In the genomic region with DNA sequence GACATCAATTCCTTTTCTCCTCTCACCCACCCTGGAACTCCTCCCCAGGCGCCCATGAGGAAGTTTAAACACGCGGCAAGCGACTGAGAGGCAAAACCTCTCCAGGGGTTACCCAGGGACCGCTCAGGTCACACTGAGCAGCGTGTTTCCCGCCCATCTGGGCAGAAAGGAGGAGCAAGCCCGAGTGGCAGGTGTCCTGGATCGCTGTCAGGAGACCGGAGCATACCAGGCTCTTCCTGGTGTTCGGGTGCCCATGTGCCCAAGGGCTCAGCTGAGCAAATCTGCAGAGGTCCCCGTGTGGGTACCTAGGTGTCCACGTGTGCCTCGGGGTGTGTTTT, we compare ENCODE assay signal across 8 cellular contexts. TPM values are rescaled to one million over a fixed set of nuclear protein-coding genes. Genes with fewer than 3 reads are reported as not detected.
A peak's percentile ranks its signal among the peaks of the same experiment; 100 is the strongest.
DNase-seq lines count a peak whose midpoint lies in the region; ATAC-seq, FAIRE-seq and TF ChIP-seq lines count a peak whose summit lies in the region.

No MANE protein-coding gene starts in this region.

- TF ChIP-seq POLR2A in H1 (IDR thresholded peaks at IDR 0.05; ENCODE audit: control extremely low read depth in 1 of 2, low read depth in 2 of 2, low read length in 2 of 2) (no peak), thyroid gland (IDR thresholded peaks at IDR 0.05) (no peak)

- H3K23me2 ChIP-seq in H1 (ENCODE audit: low read depth, low read length): peaks cover 4% of the 10 kb centered on the region; the same call in 1 of the 2 replicates

- no peak overlapping the region for H2AK5ac ChIP-seq in H1 (ENCODE audit: low read depth, low read length)

- H3K79me2 ChIP-seq in GM23338 (replicated peaks; ENCODE audit: insufficient read depth) (peaks cover 6% of the 10 kb centered on the region), SK-N-SH (ENCODE audit: insufficient read depth) (no peaks in the 10 kb centered on the region), H1 (ENCODE audit: control insufficient read depth in 1 of 2, insufficient read depth in 2 of 2, low read length in 2 of 2) (0 out of 4 replicates have a peak, but pooled peaks cover 0 to 2% of the 10 kb centered on the region in 2 experiments)

- peak overlapping the region; percentile 62 for H3K9ac ChIP-seq in SK-N-SH
- H3K9ac ChIP-seq in H1 (replicated peaks in 1 of 4; ENCODE audit: extremely low read depth in 1 of 4, low read depth in 3 of 4, low read length in 3 of 4): peak overlapping the region; percentile 58 to 73 (median 62)
- H3K9ac ChIP-seq in muscle layer of colon (ENCODE audit: low read length): peak overlapping the region; percentile 64

- H2AFZ ChIP-seq in GM23338 (peak overlapping the region; percentile 97), SK-N-SH (ENCODE audit: low read depth) (peak overlapping the region; percentile 90), H1 (ENCODE audit: low read length) (peak overlapping the region; percentile 91)

- POLR2A ChIA-PET in SK-N-SH (lab: Yijun Ruan, JAX): interaction anchor here (0.6 to 2.8 kb wide), 10 partner anchors 15 to 301 kb away, joined by 3 to 36 read pairs (median 4); partner anchors contain the start of genes CDR2L, GGA3, GRB2 and MIF4GD
- POLR2A ChIA-PET in H1 (lab: Charles Lee; ENCODE audit: partially characterized antibody): interaction anchor here (0.6 to 2.4 kb wide), 13 partner anchors 10 to 134 kb away, joined by 3 to 12 read pairs (median 4); partner anchors contain the start of genes GGA3, JPT1, MIF4GD and MRPS7

- H3K9me2 ChIP-seq in GM23338 (ENCODE audit: insufficient read depth) (no peaks in the 10 kb centered on the region), SK-N-SH (no peaks in the 10 kb centered on the region)

- 4% methylated on average over 14 of the region's 14 CpGs for WGBS in SK-N-SH (ENCODE audit: low lambda C conversion rate)
- WGBS in H1 (ENCODE audit: extremely low coverage in 1 of 2, insufficient coverage in 1 of 2, insufficient read length in 1 of 2, insufficient replicate concordance in 2 of 2, low coverage in 1 of 2, low lambda C conversion rate in 2 of 2, missing lambda C conversion rate in 1 of 2), 2 experiments: 3% methylated on average over 11 of the region's 14 CpGs; no CpG with 5 or more reads in 1 of the 2 experiments
- 1 to 2% methylated on average over 9 to 10 of the region's 14 CpGs for WGBS in thyroid gland, 2 donors

- DNase-seq in GF-D8 (lab: John Stamatoyannopoulos, UW): peak; percentile 22
- DNase-seq in GM23338 (ENCODE audit: low spot score): peak; percentile 72
- DNase-seq in Kasumi-1 (lab: John Stamatoyannopoulos, UW): peak; percentile 68
- no peak for DNase-seq in SK-N-SH
- DNase-seq in H1 (ENCODE audit: low read depth in 1 of 2, low spot score in 2 of 2): peak in 1 of 2 experiments; percentile 69
- peak; percentile 69 for DNase-seq in thyroid gland
- DNase-seq in OCI-M2 (lab: John Stamatoyannopoulos, UW; ENCODE audit: unreplicated experiment): no peak

- peak overlapping the region; percentile 72 for H3K4ac ChIP-seq in H1 (replicated peaks; ENCODE audit: insufficient read length, low read depth, low read length)

- H3K4me3 Mint-ChIP-seq in GM23338: peak overlapping the region; percentile 89

- H3K56ac ChIP-seq in H1 (replicated peaks; ENCODE audit: insufficient read length, low read depth, low read length): no peak overlapping the region

- peak; percentile 59 for ATAC-seq in GM23338

- no peaks in the 10 kb centered on the region; the same call in 1 of the 2 replicates for H3K79me1 ChIP-seq in H1 (ENCODE audit: low read depth, low read length)

- H4K5ac ChIP-seq in H1 (ENCODE audit: insufficient read length, low read depth, low read length): peak overlapping the region; percentile 31

- peaks cover 6% of the 10 kb centered on the region for H3K27me3 Mint-ChIP-seq in GM23338 (ENCODE audit: insufficient read depth, low read depth, poor library complexity)

- intact Hi-C loops in thyroid gland (cut with DNase I): no loop called here

- TF ChIP-seq RAD21 in SK-N-SH (IDR thresholded peaks at IDR 0.05; ENCODE audit: low read length): no peak
- TF ChIP-seq RAD21 in H1 (IDR thresholded peaks at IDR 0.05 in 1 of 2, conservative IDR thresholded peaks at IDR 0.05 in 1 of 2; ENCODE audit: low read depth in 2 of 2, low read length in 2 of 2): no peak

- H3K4me2 ChIP-seq in GM23338 (peak overlapping the region; percentile 89), SK-N-SH (peak overlapping the region; percentile 87), H1 (ENCODE audit: insufficient read depth in 1 of 2, low read depth in 2 of 2, low read length in 2 of 2) (peak overlapping the region; percentile 64 to 80)

- H4K20me1 ChIP-seq in GM23338 (replicated peaks; ENCODE audit: insufficient read depth) (no peaks in the 10 kb centered on the region), SK-N-SH (ENCODE audit: insufficient read depth) (no peaks in the 10 kb centered on the region), H1 (replicated peaks in 1 of 2; ENCODE audit: control insufficient read depth in 1 of 2, insufficient read depth in 2 of 2, low read length in 2 of 2) (peaks cover 0 to 3% of the 10 kb centered on the region in 2 experiments)

- peaks cover 14% of the 10 kb centered on the region; the same call in 2 of the 3 replicates for H3K36me3 Mint-ChIP-seq in GM23338 (ENCODE audit: low read depth)

- no peak overlapping the region; the same call in 1 of the 2 replicates for H3K18ac ChIP-seq in H1 (ENCODE audit: extremely low read depth, low read length)

- H3K9me3 ChIP-seq in SK-N-SH (no peaks in the 10 kb centered on the region), H1 (ENCODE audit: insufficient read depth in 2 of 2, low read depth in 1 of 2, low read length in 1 of 2) (no peaks in the 10 kb centered on the region), muscle layer of colon (ENCODE audit: low read length) (no peaks in the 10 kb centered on the region), thyroid gland (no peaks in the 10 kb centered on the region)

- peak overlapping the region; percentile 88 for H3K4me3 ChIP-seq in GM23338
- peak overlapping the region; percentile 68 to 80 for H3K4me3 ChIP-seq in SK-N-SH (ENCODE audit: low read depth in 2 of 2, low read length in 1 of 2)
- H3K4me3 ChIP-seq in H1 (ENCODE audit: extremely low read depth in 1 of 4, insufficient read depth in 2 of 4, low read depth in 3 of 4, low read length in 4 of 4): peak overlapping the region; percentile 77 to 94 (median 82)
- peak overlapping the region; percentile 81 to 98 for H3K4me3 ChIP-seq in muscle layer of colon (ENCODE audit: low read depth in 1 of 2, low read length in 2 of 2)
- peak overlapping the region; percentile 16 to 75 (median 39) for H3K4me3 ChIP-seq in thyroid gland (replicated peaks in 1 of 3)

- peaks cover 5% of the 10 kb centered on the region for H3K4me1 ChIP-seq in GM23338 (ENCODE audit: insufficient read depth)
- peaks cover 4 to 5% of the 10 kb centered on the region in 2 experiments; a peak in 2 of 4 replicates for H3K4me1 ChIP-seq in SK-N-SH (ENCODE audit: control insufficient read depth in 1 of 2, insufficient read depth in 2 of 2, low read depth in 1 of 2, low read length in 1 of 2)
- H3K4me1 ChIP-seq in H1 (replicated peaks in 1 of 4; ENCODE audit: control insufficient read depth in 3 of 4, insufficient read depth in 4 of 4, low read length in 3 of 4): no peaks in the 10 kb centered on the region; a peak in 3 of 7 replicates
- peaks cover 8% of the 10 kb centered on the region for H3K4me1 ChIP-seq in muscle layer of colon (ENCODE audit: insufficient read depth, low read length)
- peaks cover 0 to 6% of the 10 kb centered on the region in 2 donors for H3K4me1 ChIP-seq in thyroid gland

- no peak overlapping the region for H2BK15ac ChIP-seq in H1 (ENCODE audit: low read length)

- H4K8ac ChIP-seq in H1 (ENCODE audit: extremely low read depth, insufficient read depth, low read length): 0 out of 2 replicates have a peak overlapping the region, but pooled peaks have one; percentile 92

- H3F3A ChIP-seq in GM23338 (replicated peaks; ENCODE audit: low read depth) (peaks cover 7% of the 10 kb centered on the region; the same call in 1 of the 2 replicates), SK-N-SH (replicated peaks; ENCODE audit: insufficient read depth) (peaks cover 4% of the 10 kb centered on the region)

- no peak overlapping the region for H2BK20ac ChIP-seq in H1 (ENCODE audit: low read length)

- H2BK120ac ChIP-seq in H1 (replicated peaks; ENCODE audit: low read depth, low read length): no peak overlapping the region

- no peak overlapping the region for H3K23ac ChIP-seq in H1 (ENCODE audit: insufficient read length)

- H4K91ac ChIP-seq in H1 (replicated peaks; ENCODE audit: insufficient read length, low read length): no peak overlapping the region

- no peak for FAIRE-seq in H1 (lab: Jason Lieb, UNC)

- no peak overlapping the region for H3K27ac Mint-ChIP-seq in GM23338

- no peaks in the 10 kb centered on the region for H3K27me3 ChIP-seq in GM23338 (ENCODE audit: insufficient read depth)
- H3K27me3 ChIP-seq in SK-N-SH (ENCODE audit: insufficient read depth): no peaks in the 10 kb centered on the region
- no peaks in the 10 kb centered on the region; a peak in 2 of 7 replicates for H3K27me3 ChIP-seq in H1 (replicated peaks in 1 of 4; ENCODE audit: control insufficient read depth in 3 of 4, extremely low read depth in 1 of 4, insufficient read depth in 3 of 4, low read length in 3 of 4)
- H3K27me3 ChIP-seq in muscle layer of colon (ENCODE audit: control insufficient read depth in 1 of 2, insufficient read depth in 2 of 2, low read length in 2 of 2): no peaks in the 10 kb centered on the region
- no peaks in the 10 kb centered on the region for H3K27me3 ChIP-seq in thyroid gland

- H2BK5ac ChIP-seq in H1 (ENCODE audit: low read depth, low read length): 0 out of 2 replicates have a peak overlapping the region, but pooled peaks have one; percentile 49

- TF ChIP-seq EP300 in SK-N-SH (IDR thresholded peaks at IDR 0.05; ENCODE audit: borderline replicate concordance in 1 of 2, low read depth in 1 of 2, low read length in 1 of 2) (no peak), H1 (IDR thresholded peaks at IDR 0.05; ENCODE audit: borderline replicate concordance in 1 of 2, low read depth in 2 of 2, low read length in 2 of 2) (no peak)

- peaks cover 4% of the 10 kb centered on the region for H3K4me1 Mint-ChIP-seq in GM23338

- H2BK12ac ChIP-seq in H1 (ENCODE audit: low read depth, low read length): no peak overlapping the region

- H3K27ac ChIP-seq in GM23338 (ENCODE audit: low read depth): 0 out of 2 replicates have a peak overlapping the region, but pooled peaks have one; percentile 4
- peak overlapping the region in 1 of 2 experiments; percentile 18; a peak in 2 of 4 replicates for H3K27ac ChIP-seq in SK-N-SH (ENCODE audit: low read depth in 2 of 2, low read length in 1 of 2)
- H3K27ac ChIP-seq in H1 (ENCODE audit: low read depth, low read length): no peak overlapping the region
- peak overlapping the region; percentile 59 for H3K27ac ChIP-seq in muscle layer of colon (ENCODE audit: low read depth, low read length)
- peak overlapping the region in 2 of 3 donors; percentile 64 to 84 for H3K27ac ChIP-seq in thyroid gland

- H3K36me3 ChIP-seq in GM23338 (ENCODE audit: insufficient read depth) (no peaks in the 10 kb centered on the region), SK-N-SH (replicated peaks in 1 of 2; ENCODE audit: control insufficient read depth in 1 of 2, insufficient read depth in 2 of 2, low read length in 1 of 2) (peaks cover 0 to 4% of the 10 kb centered on the region in 2 experiments), H1 (ENCODE audit: control insufficient read depth in 2 of 4, insufficient read depth in 4 of 4, low read length in 3 of 4) (peaks cover 3 to 7% (median 5%) of the 10 kb centered on the region in 4 experiments; a peak in 3 of 8 replicates), muscle layer of colon (ENCODE audit: insufficient read depth, low read length) (peaks cover 15% of the 10 kb centered on the region), thyroid gland (no peaks in the 10 kb centered on the region)

- no peaks in the 10 kb centered on the region for H3K9me3 Mint-ChIP-seq in GM23338

- CTCF ChIA-PET in SK-N-SH (lab: Yijun Ruan, JAX) (interaction anchor here (0.6 to 7.3 kb wide), 22 partner anchors 9 to 461 kb away, joined by 3 to 83 read pairs (median 4); partner anchors contain the start of genes GGA3, GRB2, MIF4GD and MRPS7), H1 (lab: Charles Lee; ENCODE audit: partially characterized antibody) (interaction anchor here (0.5 to 1.8 kb wide), 31 partner anchors 9 to 228 kb away, joined by 3 to 16 read pairs (median 4); partner anchors contain the start of genes GGA3, MIF4GD, MRPS7 and TSEN54)

- no peak overlapping the region for H3K14ac ChIP-seq in H1 (ENCODE audit: insufficient read length)

- TF ChIP-seq CTCF in GM23338 (conservative IDR thresholded peaks at IDR 0.05; ENCODE audit: low read depth in 2 of 2) (no peak), SK-N-SH (IDR thresholded peaks at IDR 0.05) (no peak), H1 (IDR thresholded peaks at IDR 0.05; ENCODE audit: control extremely low read depth in 1 of 3, insufficient read depth in 1 of 3, low read depth in 1 of 3, low read length in 3 of 3) (no peak), thyroid gland (IDR thresholded peaks at IDR 0.05) (no peak)

RNA-seq across cellular contexts. Expression of gene SLC25A19, which starts 0.5 kb away (rescaled TPM):
- 16.3 and 22.4 TPM in 2 replicates for total RNA-seq in GM23338 (2014; rRNA removed; shearing (Covaris generic))
- polyA plus RNA-seq in GM23338 (2016; fragmentation: Nextera tagmentation; extraction: Ambion mirVana): 17.9 and 19.4 TPM in 2 replicates
- polyA plus RNA-seq in SK-N-SH (2012; rRNA removed): 11.7 and 13.2 TPM in 2 replicates
- polyA plus RNA-seq in SK-N-SH (2012; cell fraction: cytosol; rRNA removed): 7.0 and 10.2 TPM in 2 replicates
- polyA plus RNA-seq in SK-N-SH (2012; cell fraction: nucleus; rRNA removed): 14.6 and 19.1 TPM in 2 replicates
- total RNA-seq in H1 (2021; fragmentation: NEBNext Ultra II Directional; extraction: Animal tissue kit (Norgen Biotek cat#: 25700)): 28.6 and 33.3 TPM in 2 replicates
- polyA plus RNA-seq in H1 (2011; rRNA removed): 32.6 and 34.2 TPM in 2 replicates
- 28.9 TPM for polyA plus RNA-seq in H1 (2011; cell fraction: cytosol; rRNA removed)
- polyA plus RNA-seq in H1 (2011; cell fraction: nucleus; rRNA removed): 28.4 TPM
- 18.5 to 29.1 TPM (median 25.6 TPM) in 4 replicates for polyA plus RNA-seq in H1 (2012, experiment 1 of 2)
- polyA plus RNA-seq in H1 (2012, experiment 2 of 2): 29.7 TPM
- polyA plus RNA-seq in H1 (2013, experiment 1 of 2): 26.5 TPM
- polyA plus RNA-seq in H1 (2013, experiment 2 of 2): 25.1 TPM
- polyA minus RNA-seq in H1 (2011; rRNA and poly(A)+ RNA removed): 19.6 and 21.1 TPM in 2 replicates
- polyA minus RNA-seq in H1 (2011; cell fraction: cytosol; rRNA and poly(A)+ RNA removed): 10.9 TPM
- 18.0 TPM for polyA minus RNA-seq in H1 (2011; cell fraction: nucleus; rRNA and poly(A)+ RNA removed)
- 10 to 100 TPM in 3 of 4 donors, 1 to 10 TPM in 1; 2.1 to 14.3 (median 12.7) TPM for total RNA-seq in thyroid gland

RNA-seq across cellular contexts. Expression of gene MIF4GD, which starts 17.7 kb away (rescaled TPM):
- 15.5 and 15.9 TPM in 2 replicates for total RNA-seq in GM23338 (2014; rRNA removed; shearing (Covaris generic))
- polyA plus RNA-seq in GM23338 (2016; fragmentation: Nextera tagmentation; extraction: Ambion mirVana) (9.4 and 11.3 TPM in 2 replicates), SK-N-SH (2012; rRNA removed) (65.4 and 70.0 TPM in 2 replicates), H1 (2011; rRNA removed) (51.1 and 60.6 TPM in 2 replicates)
- 43.0 and 58.4 TPM in 2 replicates for polyA plus RNA-seq in SK-N-SH (2012; cell fraction: cytosol; rRNA removed)
- polyA plus RNA-seq in SK-N-SH (2012; cell fraction: nucleus; rRNA removed): 41.0 and 49.6 TPM in 2 replicates
- total RNA-seq in H1 (2021; fragmentation: NEBNext Ultra II Directional; extraction: Animal tissue kit (Norgen Biotek cat#: 25700)): 16.1 and 17.5 TPM in 2 replicates
- polyA plus RNA-seq in H1 (2011; cell fraction: cytosol; rRNA removed): 50.3 TPM
- 38.8 TPM for polyA plus RNA-seq in H1 (2011; cell fraction: nucleus; rRNA removed)
- 18.3 to 30.8 TPM (median 24.5 TPM) in 4 replicates for polyA plus RNA-seq in H1 (2012, experiment 1 of 2)
- 29.7 TPM for polyA plus RNA-seq in H1 (2012, experiment 2 of 2)
- 18.4 TPM for polyA plus RNA-seq in H1 (2013, experiment 1 of 2)
- polyA plus RNA-seq in H1 (2013, experiment 2 of 2): 18.0 TPM
- 29.5 and 38.8 TPM in 2 replicates for polyA minus RNA-seq in H1 (2011; rRNA and poly(A)+ RNA removed)
- 10.4 TPM for polyA minus RNA-seq in H1 (2011; cell fraction: cytosol; rRNA and poly(A)+ RNA removed)
- 13.0 TPM for polyA minus RNA-seq in H1 (2011; cell fraction: nucleus; rRNA and poly(A)+ RNA removed)
- 10 to 100 TPM; 17.7 to 31.1 (median 23.0) TPM for total RNA-seq in thyroid gland

RNA-seq across cellular contexts. Expression of gene MRPS7, which starts 27.1 kb away (rescaled TPM):
- 60.6 and 72.8 TPM in 2 replicates for total RNA-seq in GM23338 (2014; rRNA removed; shearing (Covaris generic))
- 104 and 114 TPM in 2 replicates for polyA plus RNA-seq in GM23338 (2016; fragmentation: Nextera tagmentation; extraction: Ambion mirVana)
- polyA plus RNA-seq in SK-N-SH (2012; rRNA removed): 82.8 and 90.4 TPM in 2 replicates
- polyA plus RNA-seq in SK-N-SH (2012; cell fraction: cytosol; rRNA removed): 77.5 and 82.2 TPM in 2 replicates
- 74.4 and 85.5 TPM in 2 replicates for polyA plus RNA-seq in SK-N-SH (2012; cell fraction: nucleus; rRNA removed)
- 75.5 and 79.4 TPM in 2 replicates for total RNA-seq in H1 (2021; fragmentation: NEBNext Ultra II Directional; extraction: Animal tissue kit (Norgen Biotek cat#: 25700))
- polyA plus RNA-seq in H1 (2011; rRNA removed): 53.9 and 63.4 TPM in 2 replicates
- polyA plus RNA-seq in H1 (2011; cell fraction: cytosol; rRNA removed): 88.1 TPM
- polyA plus RNA-seq in H1 (2011; cell fraction: nucleus; rRNA removed): 48.6 TPM
- 85.8 to 103 TPM (median 95.2 TPM) in 4 replicates for polyA plus RNA-seq in H1 (2012, experiment 1 of 2)
- polyA plus RNA-seq in H1 (2012, experiment 2 of 2): 53.8 TPM
- polyA plus RNA-seq in H1 (2013, experiment 1 of 2): 58.9 TPM
- polyA plus RNA-seq in H1 (2013, experiment 2 of 2): 58.5 TPM
- 60.9 and 63.9 TPM in 2 replicates for polyA minus RNA-seq in H1 (2011; rRNA and poly(A)+ RNA removed)
- 31.1 TPM for polyA minus RNA-seq in H1 (2011; cell fraction: cytosol; rRNA and poly(A)+ RNA removed)
- polyA minus RNA-seq in H1 (2011; cell fraction: nucleus; rRNA and poly(A)+ RNA removed): 38.1 TPM
- 10 to 100 TPM; 29.9 to 59.4 (median 41.0) TPM for total RNA-seq in thyroid gland

RNA-seq across cellular contexts. Expression of gene GGA3, which starts 27.3 kb away (rescaled TPM):
- 29.4 and 54.3 TPM in 2 replicates for total RNA-seq in GM23338 (2014; rRNA removed; shearing (Covaris generic))
- polyA plus RNA-seq in GM23338 (2016; fragmentation: Nextera tagmentation; extraction: Ambion mirVana): 20.8 and 22.5 TPM in 2 replicates
- 42.5 and 43.7 TPM in 2 replicates for polyA plus RNA-seq in SK-N-SH (2012; rRNA removed)
- polyA plus RNA-seq in SK-N-SH (2012; cell fraction: cytosol; rRNA removed): 13.3 and 21.1 TPM in 2 replicates
- 183 and 203 TPM in 2 replicates for polyA plus RNA-seq in SK-N-SH (2012; cell fraction: nucleus; rRNA removed)
- total RNA-seq in H1 (2021; fragmentation: NEBNext Ultra II Directional; extraction: Animal tissue kit (Norgen Biotek cat#: 25700)): 54.2 and 60.0 TPM in 2 replicates
- 40.6 and 53.8 TPM in 2 replicates for polyA plus RNA-seq in H1 (2011; rRNA removed)
- polyA plus RNA-seq in H1 (2011; cell fraction: cytosol; rRNA removed): 33.2 TPM
- 198 TPM for polyA plus RNA-seq in H1 (2011; cell fraction: nucleus; rRNA removed)
- 46.1 to 56.0 TPM (median 51.1 TPM) in 4 replicates for polyA plus RNA-seq in H1 (2012, experiment 1 of 2)
- 34.9 TPM for polyA plus RNA-seq in H1 (2012, experiment 2 of 2)
- polyA plus RNA-seq in H1 (2013, experiment 1 of 2): 29.5 TPM
- polyA plus RNA-seq in H1 (2013, experiment 2 of 2): 29.5 TPM
- polyA minus RNA-seq in H1 (2011; rRNA and poly(A)+ RNA removed): 68.7 and 69.3 TPM in 2 replicates
- 27.2 TPM for polyA minus RNA-seq in H1 (2011; cell fraction: cytosol; rRNA and poly(A)+ RNA removed)
- 63.3 TPM for polyA minus RNA-seq in H1 (2011; cell fraction: nucleus; rRNA and poly(A)+ RNA removed)
- 10 to 100 TPM; 22.5 to 38.4 (median 24.1) TPM for total RNA-seq in thyroid gland

Comparison
In these comparisons a context has a peak if more than half of its experiments do, and no peak if none do; other contexts are left out.
1. DNase-seq: peak in GF-D8 (single experiment), GM23338 (single experiment), Kasumi-1 (2 of 2) and thyroid gland (2 of 2); none in SK-N-SH (single experiment) and OCI-M2 (single experiment).
2. H3K4me3 ChIP-seq: peak in every context shown above with its lines; median percentile 90 in muscle layer of colon; 88 in GM23338; 82 in H1; 74 in SK-N-SH; 39 in thyroid gland.
3. Peak in every context shown above with its lines, with median percentiles within 50 percentile points of each other: H2AFZ ChIP-seq, H3K4me2 ChIP-seq and H3K9ac ChIP-seq.